ENCODE assay signal across 8 cellular contexts in the genomic region with DNA sequence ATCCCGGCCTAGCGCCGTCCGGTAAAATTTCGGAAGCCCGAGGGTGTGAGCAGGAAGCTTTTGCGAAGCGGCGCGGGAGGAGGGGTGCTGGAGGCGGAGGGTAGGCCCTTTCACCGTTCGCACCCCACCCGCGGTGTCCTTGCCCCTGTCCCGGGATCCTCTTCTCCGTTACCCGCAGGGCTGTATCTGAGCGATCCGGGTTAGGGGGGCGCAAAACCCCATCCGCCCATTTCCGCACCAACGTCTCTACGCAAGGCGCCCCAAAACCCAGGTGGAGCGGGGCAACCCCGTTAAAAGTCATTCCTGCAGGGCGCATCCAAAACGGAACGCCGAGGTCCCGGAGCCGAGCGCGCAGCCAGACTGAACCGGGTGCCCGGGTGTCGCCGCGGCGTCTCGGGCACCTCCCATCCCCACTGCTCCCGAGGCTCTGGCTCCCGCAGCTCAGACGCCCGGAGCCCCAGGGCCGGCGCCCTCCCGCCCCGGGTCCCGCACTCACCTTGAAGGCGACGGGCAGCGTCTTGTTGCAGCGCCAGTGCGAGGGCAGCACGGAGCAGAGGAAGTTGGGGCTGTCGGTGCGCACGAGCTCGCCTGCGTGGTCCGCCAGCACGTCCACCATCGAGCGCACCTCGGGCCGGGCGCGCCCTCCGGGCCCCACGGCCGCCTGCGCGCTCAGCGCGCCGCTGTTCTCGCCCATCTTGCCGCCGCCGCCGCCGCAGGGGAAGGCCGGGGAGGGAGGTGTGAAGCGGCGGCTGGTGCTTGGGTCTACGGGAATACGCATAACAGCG. TPM values are rescaled to one million over a fixed set of nuclear protein-coding genes. Genes with fewer than 3 reads are reported as not detected.
DNase-seq lines count a peak whose midpoint lies in the region; ATAC-seq and TF ChIP-seq lines count a peak whose summit lies in the region.

No MANE protein-coding gene starts in this region.

- peak overlapping the region in 3 of 5 donors; percentile 22 to 71 (median 57) for H3K27ac ChIP-seq in adrenal gland
- peak overlapping the region; percentile 82 for H3K27ac ChIP-seq in thymus (ENCODE audit: low read depth)

- TF ChIP-seq POLR2A in adrenal gland (IDR thresholded peaks at IDR 0.05): no peak

- TF ChIP-seq CTCF in adrenal gland (IDR thresholded peaks at IDR 0.05): no peak

- POLR2A ChIA-PET in HEK293T (lab: Yijun Ruan, JAX): no interaction called here

- H3K4me3 Mint-ChIP-seq in memory B cell: peak overlapping the region; percentile 97

- H3K36me3 Mint-ChIP-seq in memory B cell: peaks cover 3% of the 10 kb centered on the region

- CTCF ChIA-PET in HEK293T (lab: Yijun Ruan, JAX): no interaction called here

- H3K4me1 ChIP-seq in adrenal gland (replicated peaks in 1 of 2) (peaks cover 6 to 19% of the 10 kb centered on the region in 2 donors), thymus (ENCODE audit: control insufficient read depth, insufficient read depth, low read length) (peaks cover 24% of the 10 kb centered on the region)

- in situ Hi-C loops in SK-MEL-5 (cut with HindIII; ENCODE audit: low pct_unique_long_range_greater_than_20kb, low sequenced_read_pairs): no loop called here

- peak overlapping the region; percentile 99 for H3K27ac Mint-ChIP-seq in memory B cell

- DNase-seq in SK-MEL-5 (ENCODE audit: low read depth, low spot score): peak; percentile 33
- no peak for DNase-seq in adrenal gland
- DNase-seq in memory B cell (ENCODE audit: low spot score in 2 of 2): peak; percentile 53 to 69
- no peak for DNase-seq in Ammon's horn (ENCODE audit: low spot score)
- no peak for DNase-seq in HEK293T (ENCODE audit: extremely low spot score)

- WGBS in adrenal gland, 4 donors: 0 to 3% (median 3%) methylated on average over 2 to 91 of the region's 91 CpGs; no CpG with 5 or more reads in 1 of the 4 donors
- under 1% methylated on average over 91 of the region's 91 CpGs for WGBS in thymus

- H3K9me3 ChIP-seq in adrenal gland (replicated peaks in 1 of 3): no peaks in the 10 kb centered on the region
- H3K9me3 ChIP-seq in thymus (ENCODE audit: control insufficient read depth): no peaks in the 10 kb centered on the region

- peak; percentile 0 for ATAC-seq in GM18520 (IDR thresholded peaks at IDR 0.05; ENCODE audit: unreplicated experiment)
- peak; percentile 19 for ATAC-seq in HG02885 (IDR thresholded peaks at IDR 0.05; ENCODE audit: poor library complexity, unreplicated experiment)
- ATAC-seq in memory B cell (ENCODE audit: low read depth): peak; percentile 5

- H3K36me3 ChIP-seq in adrenal gland (replicated peaks in 1 of 2) (no peaks in the 10 kb centered on the region), thymus (ENCODE audit: control insufficient read depth, insufficient read depth) (no peaks in the 10 kb centered on the region)

- H3K27me3 ChIP-seq in adrenal gland: peaks cover 79% of the 10 kb centered on the region
- peaks cover 46% of the 10 kb centered on the region for H3K27me3 ChIP-seq in thymus (ENCODE audit: control insufficient read depth, insufficient read depth)

- H3K4me1 Mint-ChIP-seq in memory B cell: peaks cover 47% of the 10 kb centered on the region

- peak overlapping the region in 1 of 4 donors; percentile 43 for H3K4me3 ChIP-seq in adrenal gland
- H3K4me3 ChIP-seq in thymus (ENCODE audit: low read length): peak overlapping the region; percentile 57

- intact Hi-C loops in adrenal gland (cut with DNase I): no loop called here

- no peaks in the 10 kb centered on the region for H3K9me3 Mint-ChIP-seq in memory B cell

- no peaks in the 10 kb centered on the region for H3K27me3 Mint-ChIP-seq in memory B cell

TF ChIP-seq in HEK293T, 16 proteins besides CTCF, POLR2A, EP300 and RAD21:
- TF ChIP-seq LEF1 (IDR thresholded peaks at IDR 0.05; ENCODE audit: borderline replicate concordance): no peak
- no peak for TF ChIP-seq HDGF (IDR thresholded peaks at IDR 0.05; ENCODE audit: borderline replicate concordance)
- TF ChIP-seq FOXM1 (IDR thresholded peaks at IDR 0.05; ENCODE audit: borderline replicate concordance): no peak
- no peak for TF ChIP-seq ZNF384 (IDR thresholded peaks at IDR 0.05)
- TF ChIP-seq NFRKB (IDR thresholded peaks at IDR 0.05): no peak
- no peak for TF ChIP-seq TARDBP (IDR thresholded peaks at IDR 0.05)
- TF ChIP-seq ELF4 (IDR thresholded peaks at IDR 0.05): no peak
- TF ChIP-seq FOXA1 (IDR thresholded peaks at IDR 0.05): no peak
- no peak for TF ChIP-seq CTBP1 (IDR thresholded peaks at IDR 0.05; ENCODE audit: borderline replicate concordance)
- no peak for TF ChIP-seq ARNT (IDR thresholded peaks at IDR 0.05)
- no peak for TF ChIP-seq L3MBTL2 (conservative IDR thresholded peaks at IDR 0.05)
- TF ChIP-seq PKNOX1 (IDR thresholded peaks at IDR 0.05): no peak
- TF ChIP-seq BHLHE40 (IDR thresholded peaks at IDR 0.05; ENCODE audit: borderline replicate concordance): no peak
- no peak for TF ChIP-seq FOXK2 (IDR thresholded peaks at IDR 0.05)
TF ChIP-seq in HEK293T: peak in this region for 0.

RNA-seq across cellular contexts. Expression of gene RUNX3, which starts 0.8 kb away (rescaled TPM):
- 10.7 and 13.4 TPM in 2 replicates for total RNA-seq in SK-MEL-5 (2014; rRNA removed; shearing (Covaris generic))
- 115 and 128 TPM in 2 replicates for polyA plus RNA-seq in SK-MEL-5 (2015; cell fraction: cytosol; rRNA removed)
- 31.2 and 34.5 TPM in 2 replicates for polyA plus RNA-seq in SK-MEL-5 (2015; cell fraction: nucleus; rRNA removed)
- total RNA-seq in adrenal gland: 1 to 10 TPM in 7 of 8 donors, under 1 TPM in 1; 0.79 to 7.5 (median 3.4) TPM
- 1 to 10 TPM in 1 of 3 donors, under 1 TPM in 2; 0.73 to 1.0 (median 0.94) TPM for polyA plus RNA-seq in adrenal gland
- polyA plus RNA-seq in thymus: 13.6 TPM

Comparison
In these comparisons a context has a peak if more than half of its experiments do, and no peak if none do; other contexts are left out.
1. DNase-seq: peak in SK-MEL-5 (single experiment) and memory B cell (2 of 2); none in adrenal gland (0 of 7), Ammon's horn (single experiment) and HEK293T (single experiment).
2. Peak in every context shown above with its lines, with median percentiles within 50 percentile points of each other: ATAC-seq.